In genomic region chr13:80668452-80668851, GRCh38 we compare ENCODE assay signal across 18 cellular contexts.
A peak's percentile ranks its signal among the peaks of the same experiment; 100 is the strongest.
DNase-seq lines count a peak whose midpoint lies in the region; ATAC-seq and TF ChIP-seq lines count a peak whose summit lies in the region.
"Had no signal": no experiment of that assay in that cellular context is flagged by ENCODE, and none has a peak within 500 bp of the region (broad histone marks: within the 10 kb centered on the region; RNA-seq: fewer than 3 reads in every experiment).

No MANE protein-coding gene starts in this region.

- peaks cover 33% of the 10 kb centered on the region for H3K4me1 Mint-ChIP-seq in osteocyte (ENCODE audit: unreplicated experiment)
- no peaks in the 10 kb centered on the region for H3K4me1 Mint-ChIP-seq in naive thymus-derived CD4-positive, alpha-beta T cell

- H3K4me1 ChIP-seq in naive thymus-derived CD4-positive, alpha-beta T cell (ENCODE audit: control insufficient read depth in 2 of 2, insufficient read depth in 2 of 2, low read length in 2 of 2), result no peaks in the 10 kb centered on the region
- H3K4me1 ChIP-seq: Caco-2 had no signal

- no peak overlapping the region for H3K4me3 Mint-ChIP-seq in osteocyte (ENCODE audit: unreplicated experiment)
- H3K4me3 Mint-ChIP-seq in naive thymus-derived CD4-positive, alpha-beta T cell, result no peak overlapping the region
- H3K4me3 Mint-ChIP-seq: CD4-positive, alpha-beta T cell; HFFc6 had no signal

- H3K27me3 Mint-ChIP-seq in osteocyte (ENCODE audit: unreplicated experiment), result no peaks in the 10 kb centered on the region
- no peaks in the 10 kb centered on the region for H3K27me3 Mint-ChIP-seq in naive thymus-derived CD4-positive, alpha-beta T cell
- H3K27me3 Mint-ChIP-seq: CD4-positive, alpha-beta T cell had no signal

- peak overlapping the region; percentile 11 for H3K27ac Mint-ChIP-seq in osteocyte (ENCODE audit: unreplicated experiment)
- no peak overlapping the region for H3K27ac Mint-ChIP-seq in naive thymus-derived CD4-positive, alpha-beta T cell
- H3K27ac Mint-ChIP-seq: CD4-positive, alpha-beta T cell; HFFc6 had no signal

- CTCF ChIA-PET in naive thymus-derived CD4-positive, alpha-beta T cell (lab: Charles Lee), result no interaction called here

- POLR2A ChIA-PET in naive thymus-derived CD4-positive, alpha-beta T cell (lab: Charles Lee), result no interaction called here

- TF ChIP-seq CTCF in osteocyte (IDR thresholded peaks at IDR 0.05), result no peak

- no peaks in the 10 kb centered on the region for H3K9me3 ChIP-seq in naive thymus-derived CD4-positive, alpha-beta T cell (ENCODE audit: control insufficient read depth in 2 of 3, low read length in 3 of 3)
- H3K9me3 ChIP-seq: BE2C, Caco-2 had no signal

- DNase-seq in ELR (ENCODE audit: low read depth) (peak; percentile 47), NCI-H226 (peak; percentile 7), fibroblast of gingiva (ENCODE audit: low read depth) (peak; percentile 45), osteocyte (ENCODE audit: extremely low spot score, unreplicated experiment) (no peak), UCSD-AML1 (lab: John Stamatoyannopoulos, UW; ENCODE audit: unreplicated experiment) (no peak), DMS 273 (lab: John Stamatoyannopoulos, UW; ENCODE audit: unreplicated experiment) (no peak), NCI-H1930 (lab: John Stamatoyannopoulos, UW) (no peak)
- DNase-seq in naive thymus-derived CD4-positive, alpha-beta T cell, result no peak
- DNase-seq: ACHN; BE2C; Caco-2; CD4-positive, alpha-beta T cell; DMS79 treated with DMSO at 0.1 percent for 48 hours; GM23248; HFFc6; IMR-90 had no signal

- peaks cover 19% of the 10 kb centered on the region for H3K36me3 Mint-ChIP-seq in osteocyte (ENCODE audit: unreplicated experiment)
- no peaks in the 10 kb centered on the region for H3K36me3 Mint-ChIP-seq in naive thymus-derived CD4-positive, alpha-beta T cell

- H3K9me3 Mint-ChIP-seq in osteocyte (ENCODE audit: unreplicated experiment), result peaks cover 26% of the 10 kb centered on the region
- peaks cover 0 to 29% (median 4%) of the 10 kb centered on the region in 11 donors for H3K9me3 Mint-ChIP-seq in naive thymus-derived CD4-positive, alpha-beta T cell

- intact Hi-C loops in naive thymus-derived CD4-positive, alpha-beta T cell (cut with micrococcal nuclease), result no loop called here

- H3K4me3 ChIP-seq in naive thymus-derived CD4-positive, alpha-beta T cell (ENCODE audit: low read length), result no peak overlapping the region
- H3K4me3 ChIP-seq: GM23248, K562 had no signal

- ATAC-seq in naive thymus-derived CD4-positive, alpha-beta T cell, result no peak
- ATAC-seq: HCT116, K562 had no signal

- no peaks in the 10 kb centered on the region for H3K27me3 ChIP-seq in naive thymus-derived CD4-positive, alpha-beta T cell (ENCODE audit: control insufficient read depth in 2 of 2, insufficient read depth in 2 of 2, low read length in 2 of 2)
- H3K27me3 ChIP-seq: BE2C had no signal

- H3K36me3 ChIP-seq in naive thymus-derived CD4-positive, alpha-beta T cell (ENCODE audit: control insufficient read depth in 2 of 3, insufficient read depth in 3 of 3, low read length in 3 of 3), result no peaks in the 10 kb centered on the region
- H3K36me3 ChIP-seq: BE2C had no signal

- no peak overlapping the region for H3K27ac ChIP-seq in naive thymus-derived CD4-positive, alpha-beta T cell (ENCODE audit: low read depth, low read length)
- H3K27ac ChIP-seq: GM23248 had no signal

Comparison
In these comparisons a context has a peak if more than half of its experiments do, and no peak if none do; other contexts are left out.
1. DNase-seq: peak in ELR (single experiment), NCI-H226 (single experiment) and fibroblast of gingiva (single experiment); none in osteocyte (single experiment), UCSD-AML1 (single experiment), naive thymus-derived CD4-positive, alpha-beta T cell (0 of 9), DMS 273 (single experiment) and NCI-H1930 (0 of 2).